ENCODE assay signal across 25 cellular contexts in genomic region chr2:103788346-103788745, GRCh38.
DNase-seq lines count a peak whose midpoint lies in the region; ATAC-seq and TF ChIP-seq lines count a peak whose summit lies in the region.
"Had no signal": no experiment of that assay in that cellular context is flagged by ENCODE, and none has a peak within 500 bp of the region (broad histone marks: within the 10 kb centered on the region; RNA-seq: fewer than 3 reads in every experiment).

No MANE protein-coding gene starts in this region.

- H3K27ac ChIP-seq in RWPE1 = peak overlapping the region; percentile 56; the same call in 1 of the 2 replicates
- peak overlapping the region; percentile 89 for H3K27ac ChIP-seq in neuronal stem cell (replicated peaks; ENCODE audit: low read length)
- H3K27ac ChIP-seq: brain microvascular endothelial cell, dorsolateral prefrontal cortex, sigmoid colon, WERI-Rb-1 had no signal

- H2BK5ac ChIP-seq in neuronal stem cell (ENCODE audit: low read length) = no peak overlapping the region

- no CpG with 5 or more reads among the region's 5 CpGs for WGBS in neuronal stem cell (ENCODE audit: extremely low coverage in 2 of 2, insufficient read length in 2 of 2, insufficient replicate concordance in 1 of 2), 2 donors

- H3K9ac ChIP-seq in neuronal stem cell (ENCODE audit: low read depth, low read length, poor library complexity) = no peak overlapping the region

- H4K91ac ChIP-seq in neuronal stem cell (ENCODE audit: low read depth, low read length, poor library complexity) = no peak overlapping the region

- H2BK12ac ChIP-seq in neuronal stem cell (ENCODE audit: low read length) = no peak overlapping the region

- H4K8ac ChIP-seq in neuronal stem cell (ENCODE audit: low read depth, low read length) = no peak overlapping the region

- DNase-seq in DMS153 (lab: John Stamatoyannopoulos, UW) (peak; percentile 33), DMS153 treated with DMSO at 0.1 percent for 48 hours (lab: John Stamatoyannopoulos, UW; ENCODE audit: unreplicated experiment) (no peak), RWPE1 (ENCODE audit: low spot score) (no peak), left lobe of liver (ENCODE audit: low spot score) (peak; percentile 65), neuronal stem cell (ENCODE audit: low spot score) (no peak), 8988T (no peak), NCI-H2196 treated with DMSO at 0.1 percent for 48 hours (lab: John Stamatoyannopoulos, UW; ENCODE audit: unreplicated experiment) (no peak)
- DNase-seq in stimulated activated CD4-positive, alpha-beta T cell treated with anti-CD3 and anti-CD28 coated beads, Interleukin-4, amount 100 ng/mL, for 24 hours = no peak
- DNase-seq: activated CD4-positive, alpha-beta T cell treated with anti-CD3 and anti-CD28 coated beads for 48 hours; activated gamma-delta T cell; activated T-cell treated with anti-CD3 and anti-CD28 coated beads, Interleukin-2, amount 50 U/mL, for 1 hour; AML-193; brain microvascular endothelial cell; CD4-positive, alpha-beta memory T cell; H9; left ventricle myocardium superior; natural killer cell; NCI-H510A; sigmoid colon; stimulated activated CD4-positive, alpha-beta T cell treated with anti-CD3 and anti-CD28 coated beads, Interleukin-4, amount 100 ng/mL, for 4 hours; stimulated activated naive B cell treated with anti-CD40 and anti-IgM and Interleukin-4, amounts not matched to agents 10 μg/mL and 1 μg/mL and 100 μg/mL, for 72 hours; T1000; WERI-Rb-1 had no signal

- H3K4me2 ChIP-seq in neuronal stem cell (ENCODE audit: insufficient read depth, low read length, poor library complexity, severe bottlenecking) = no peak overlapping the region

- peaks cover 0 to 6% of the 10 kb centered on the region in 2 donors for H3K9me3 ChIP-seq in neuronal stem cell (replicated peaks in 1 of 2; ENCODE audit: control insufficient read depth in 2 of 2, insufficient read depth in 1 of 2, low read depth in 1 of 2, low read length in 2 of 2)
- H3K9me3 ChIP-seq: sigmoid colon had no signal

- peak overlapping the region; percentile 60 for H3K18ac ChIP-seq in neuronal stem cell (ENCODE audit: low read length)

- no peak overlapping the region for H3K23ac ChIP-seq in neuronal stem cell (ENCODE audit: low read depth, low read length, poor library complexity)

- H2BK15ac ChIP-seq in neuronal stem cell (ENCODE audit: low read length) = no peak overlapping the region

- H3K79me1 ChIP-seq in neuronal stem cell (ENCODE audit: low read depth, low read length) = no peaks in the 10 kb centered on the region

- H3K36me3 ChIP-seq in neuronal stem cell (replicated peaks in 1 of 2; ENCODE audit: control insufficient read depth in 2 of 2, insufficient read depth in 2 of 2, low read length in 2 of 2) = no peaks in the 10 kb centered on the region
- H3K36me3 ChIP-seq: brain microvascular endothelial cell, sigmoid colon, WERI-Rb-1 had no signal

- H2AFZ ChIP-seq in neuronal stem cell (ENCODE audit: low read length) = peak overlapping the region; percentile 37

- no peak overlapping the region for H2AK5ac ChIP-seq in neuronal stem cell (ENCODE audit: low read depth, low read length)

- CTCF ChIA-PET in RWPE1 (lab: Yijun Ruan, JAX) = no interaction called here

- TF ChIP-seq CTCF in RWPE1 (conservative IDR thresholded peaks at IDR 0.05; ENCODE audit: low read depth) = no peak

- H3K4ac ChIP-seq in neuronal stem cell (ENCODE audit: low read length) = no peak overlapping the region

- ATAC-seq in left lobe of liver = peak; percentile 87
- ATAC-seq: left ventricle myocardium superior; natural killer cell; Panc1; stimulated activated naive B cell treated with anti-CD40 and anti-IgM and Interleukin-4, amounts not matched to agents 10 μg/mL and 1 μg/mL and 100 μg/mL, for 72 hours had no signal

- peaks cover 13 to 34% of the 10 kb centered on the region in 2 donors for H3K4me1 ChIP-seq in neuronal stem cell (ENCODE audit: control insufficient read depth in 2 of 2, insufficient read depth in 1 of 2, low read depth in 1 of 2, low read length in 2 of 2)

- H3K27me3 ChIP-seq in neuronal stem cell (ENCODE audit: control insufficient read depth in 3 of 3, insufficient read depth in 3 of 3, low read depth in 1 of 3, low read length in 3 of 3) = no peaks in the 10 kb centered on the region
- H3K27me3 ChIP-seq: brain microvascular endothelial cell, sigmoid colon had no signal

- no peak overlapping the region for H2BK120ac ChIP-seq in neuronal stem cell (ENCODE audit: low read depth, low read length)

- no peak overlapping the region for H3K4me3 ChIP-seq in neuronal stem cell (ENCODE audit: low read length in 2 of 2)
- H3K4me3 ChIP-seq: dorsolateral prefrontal cortex, sigmoid colon had no signal

- POLR2A ChIA-PET in RWPE1 (lab: Yijun Ruan, JAX; ENCODE audit: low non-redundant PET) = no interaction called here

- H3K14ac ChIP-seq in neuronal stem cell (ENCODE audit: low read length) = no peak overlapping the region

Comparison
In these comparisons a context has a peak if more than half of its experiments do, and no peak if none do; other contexts are left out.
1. DNase-seq: peak in DMS153 (single experiment) and left lobe of liver (single experiment); none in DMS153 treated with DMSO at 0.1 percent for 48 hours (single experiment), RWPE1 (single experiment), neuronal stem cell (single experiment), stimulated activated CD4-positive, alpha-beta T cell treated with anti-CD3 and anti-CD28 coated beads, Interleukin-4, amount 100 ng/mL, for 24 hours (single experiment), 8988T (single experiment) and NCI-H2196 treated with DMSO at 0.1 percent for 48 hours (single experiment).